In genomic region chr20:35870541-35871307, GRCh38 we compare ENCODE assay signal across 1 cellular context.
TF ChIP-seq lines count a peak whose summit lies in the region.

No MANE protein-coding gene starts in this region.

TF ChIP-seq in GM23338, 12 proteins besides CTCF, POLR2A, EP300 and RAD21 (continued from another document):
- TF ChIP-seq ZNF462 (CRISPR knock-in tag; IDR thresholded peaks at IDR 0.05) (no peak), POLR2AphosphoS5 (IDR thresholded peaks at IDR 0.05; ENCODE audit: low read depth) (no peak)
TF ChIP-seq in GM23338: peak in this region for 0.
